14 cellular contexts compared by ENCODE assay signal in genomic region chr2:138716183-138716582, GRCh38.
DNase-seq lines count a peak whose midpoint lies in the region; ATAC-seq, FAIRE-seq and TF ChIP-seq lines count a peak whose summit lies in the region.
"Had no signal": no experiment of that assay in that cellular context is flagged by ENCODE, and none has a peak within 500 bp of the region (broad histone marks: within the 10 kb centered on the region; RNA-seq: fewer than 3 reads in every experiment).

No MANE protein-coding gene starts in this region.

- TF ChIP-seq POLR2A in K562 (conservative IDR thresholded peaks at IDR 0.05): no peak

- H3K4me1 ChIP-seq in K562 (replicated peaks in 1 of 2; ENCODE audit: control insufficient read depth in 2 of 2, insufficient read depth in 2 of 2, low read length in 2 of 2): no peaks in the 10 kb centered on the region

- in situ Hi-C loops in K562 (cut with MboI): no loop called here

- H3K27ac ChIP-seq in K562 (ENCODE audit: extremely low read depth, low read depth, low read length): no peak overlapping the region
- H3K27ac ChIP-seq: neutrophil had no signal

- H3K79me2 ChIP-seq in K562 (ENCODE audit: control insufficient read depth, insufficient read depth, low read length): no peaks in the 10 kb centered on the region

- H4K20me1 ChIP-seq in K562 (replicated peaks; ENCODE audit: control insufficient read depth, insufficient read depth, low read length): no peaks in the 10 kb centered on the region

- H3K4me3 ChIP-seq in K562: no peak overlapping the region

- TF ChIP-seq EP300 in K562 (IDR thresholded peaks at IDR 0.05; ENCODE audit: low read length): no peak

- ATAC-seq in GM19351 (IDR thresholded peaks at IDR 0.05; ENCODE audit: unreplicated experiment): peak; percentile 37
- peak; percentile 64 for ATAC-seq in K562
- ATAC-seq in HG02610 (IDR thresholded peaks at IDR 0.05; ENCODE audit: unreplicated experiment): no peak
- ATAC-seq: left cardiac atrium had no signal

- DNase-seq in COR-L47 (lab: John Stamatoyannopoulos, UW) (peak; percentile 18), HT1080 (ENCODE audit: low read depth) (peak; percentile 41), K562 (ENCODE audit: extremely low read depth in 1 of 4, low spot score in 3 of 4) (peak in 1 of 4 experiments; percentile 7), NCI-H146 treated with DMSO at 0.1 percent for 48 hours (lab: John Stamatoyannopoulos, UW; ENCODE audit: unreplicated experiment) (no peak), middle frontal gyrus (ENCODE audit: extremely low spot score, low spot score) (no peak)
- no peak for DNase-seq in stimulated activated CD4-positive, alpha-beta T cell treated with anti-CD3 and anti-CD28 coated beads, Interleukin-4, amount 100 ng/mL, for 24 hours
- DNase-seq: C1 segment of cervical spinal cord; left cardiac atrium; NCI-H1436; stimulated activated CD4-positive, alpha-beta T cell treated with anti-CD3 and anti-CD28 coated beads, Interleukin-15, amount 100 ng/mL, for 24 hours; stimulated activated naive B cell treated with anti-CD40 and anti-IgM and Interleukin-4, amounts not matched to agents 10 μg/mL and 1 μg/mL and 100 μg/mL, for 72 hours had no signal

- intact Hi-C loops in K562 (cut with micrococcal nuclease): loop anchor here (10.0 kb wide), 1 partner anchor 241 kb away; no protein-coding TSS in a partner anchor

- no peaks in the 10 kb centered on the region for H3K36me3 ChIP-seq in K562 (ENCODE audit: control insufficient read depth, insufficient read depth, low read length)
- H3K36me3 ChIP-seq: neutrophil had no signal

- TF ChIP-seq CTCF in K562 (IDR thresholded peaks at IDR 0.05 in 2 of 3, conservative IDR thresholded peaks at IDR 0.05 in 1 of 3; ENCODE audit: insufficient read depth in 2 of 3, low read depth in 1 of 3, low read length in 3 of 3): peak in 2 of 3 experiments; percentile 24 to 29; a peak in 1 of 6 replicates

- H3K9me3 ChIP-seq in K562 (replicated peaks; ENCODE audit: control insufficient read depth, insufficient read depth, low read depth, low read length): no peaks in the 10 kb centered on the region
- H3K9me3 ChIP-seq: neutrophil had no signal

- BruUV-seq in K562 (replicated peaks; lab: Mats Ljungman, UMichigan): no TSS peak

- H2AFZ ChIP-seq in K562 (ENCODE audit: low read depth, low read length): no peak overlapping the region

- TF ChIP-seq RAD21 in K562 (CRISPR knock-in tag; conservative IDR thresholded peaks at IDR 0.05 in 1 of 2, IDR thresholded peaks at IDR 0.05 in 1 of 2): peak; percentile 24 to 53

- CTCF ChIA-PET in K562 (lab: Yijun Ruan, JAX; ENCODE audit: low intra/inter-chr PET ratio): no interaction called here

- WGBS in K562 (ENCODE audit: insufficient coverage, low coverage, missing lambda C conversion rate): 0% methylated on average over 5 of the region's 5 CpGs

- H3K27me3 ChIP-seq in K562 (ENCODE audit: control insufficient read depth in 2 of 2, insufficient read depth in 2 of 2, low read length in 2 of 2): peaks cover 0 to 4% of the 10 kb centered on the region in 2 experiments; a peak in 1 of 5 replicates
- H3K27me3 ChIP-seq: neutrophil had no signal

- no peaks in the 10 kb centered on the region for H3K9me1 ChIP-seq in K562 (ENCODE audit: control insufficient read depth, insufficient read depth, low read length)

- no peak overlapping the region for H3K4me2 ChIP-seq in K562 (ENCODE audit: insufficient read depth, low read length)

- H3K9ac ChIP-seq in K562 (ENCODE audit: insufficient read depth in 1 of 2, low read depth in 2 of 2, low read length in 2 of 2): no peak overlapping the region

- no peak for FAIRE-seq in K562 (lab: Jason Lieb, UNC)

- POLR2A ChIA-PET in K562 (lab: Yijun Ruan, JAX): no interaction called here

TF ChIP-seq in K562, 482 proteins besides CTCF, POLR2A, EP300 and RAD21:
- TF ChIP-seq SIX5 (IDR thresholded peaks at IDR 0.05; ENCODE audit: borderline replicate concordance in 1 of 2, insufficient read depth in 1 of 2, low read depth in 1 of 2, low read length in 2 of 2) (no peak), ZNF121 (CRISPR knock-in tag; conservative IDR thresholded peaks at IDR 0.05) (no peak), SOX6 (IDR thresholded peaks at IDR 0.05) (no peak), PRDM10 (IDR thresholded peaks at IDR 0.05; ENCODE audit: partially characterized antibody) (no peak), HCFC1 (IDR thresholded peaks at IDR 0.05; ENCODE audit: low read depth, low read length) (no peak), POLR3G (IDR thresholded peaks at IDR 0.05; ENCODE audit: extremely low read depth, insufficient read length, insufficient replicate concordance) (no peak), RBM14 (IDR thresholded peaks at IDR 0.05; ENCODE audit: borderline replicate concordance, insufficient read depth, low read depth, low read length) (no peak), CBX8 (IDR thresholded peaks at IDR 0.05; ENCODE audit: borderline replicate concordance, extremely low read depth, low read depth, low read length, poor library complexity, severe bottlenecking) (no peak), FOXA3 (CRISPR knock-in tag; conservative IDR thresholded peaks at IDR 0.05 in 1 of 2, IDR thresholded peaks at IDR 0.05 in 1 of 2) (no peak), KLF1 (tag; IDR thresholded peaks at IDR 0.05) (no peak), SAFB (IDR thresholded peaks at IDR 0.05; ENCODE audit: borderline replicate concordance, low read depth, low read length) (no peak)

Comparison
In these comparisons a context has a peak if more than half of its experiments do, and no peak if none do; other contexts are left out.
1. DNase-seq: peak in COR-L47 (single experiment) and HT1080 (single experiment); none in NCI-H146 treated with DMSO at 0.1 percent for 48 hours (single experiment), middle frontal gyrus (single experiment) and stimulated activated CD4-positive, alpha-beta T cell treated with anti-CD3 and anti-CD28 coated beads, Interleukin-4, amount 100 ng/mL, for 24 hours (single experiment).